1 cellular context compared by ENCODE assay signal in genomic region chrX:130393451-130394074, GRCh38.
TF ChIP-seq lines count a peak whose summit lies in the region.

No MANE protein-coding gene starts in this region.

TF ChIP-seq in GM12878, 131 proteins besides CTCF, POLR2A, EP300 and RAD21 (continued from another document):
- no peak for TF ChIP-seq ZNF384 (IDR thresholded peaks at IDR 0.05; ENCODE audit: borderline replicate concordance, low read depth, low read length)
- TF ChIP-seq ZNF622 (IDR thresholded peaks at IDR 0.05), result no peak
- no peak for TF ChIP-seq MTA3 (IDR thresholded peaks at IDR 0.05; ENCODE audit: borderline replicate concordance, low read length)
